Comparison of ENCODE assay signal across 23 cellular contexts in the genomic region with DNA sequence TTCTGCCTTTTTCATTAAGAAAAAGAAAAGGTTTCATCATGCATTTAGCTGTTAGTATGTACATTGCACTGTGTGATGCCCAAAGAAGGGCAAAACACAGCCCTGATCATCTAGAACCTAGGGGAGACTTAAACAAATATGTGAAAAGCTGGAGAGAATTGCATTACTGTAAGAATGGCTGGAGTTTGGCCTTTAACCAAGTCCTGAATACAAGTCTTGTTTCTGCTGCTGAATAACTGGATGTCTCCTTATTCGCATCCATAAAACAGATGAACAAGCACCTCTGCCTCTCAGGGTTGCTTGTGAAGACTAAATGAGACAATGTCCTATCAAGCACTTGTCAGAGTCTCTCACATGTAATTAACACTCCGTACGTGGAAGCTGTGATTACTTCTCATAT.
DNase-seq lines count a peak whose midpoint lies in the region; ATAC-seq and TF ChIP-seq lines count a peak whose summit lies in the region.
"Had no signal": no experiment of that assay in that cellular context is flagged by ENCODE, and none has a peak within 500 bp of the region (broad histone marks: within the 10 kb centered on the region; RNA-seq: fewer than 3 reads in every experiment).

No MANE protein-coding gene starts in this region.

- TF ChIP-seq CTCF in ovary (IDR thresholded peaks at IDR 0.05) = no peak

- no peak overlapping the region for H2AK5ac ChIP-seq in trophoblast cell (ENCODE audit: low read length)

- H2AFZ ChIP-seq in trophoblast cell (ENCODE audit: insufficient read depth, low read length, poor library complexity) = no peak overlapping the region
- H2AFZ ChIP-seq: neural progenitor cell had no signal

- H3K27me3 ChIP-seq in adipocyte (replicated peaks; ENCODE audit: control insufficient read depth, insufficient read depth, low read length) (no peaks in the 10 kb centered on the region), trophoblast cell (ENCODE audit: insufficient read depth, low read length) (no peaks in the 10 kb centered on the region), ovary (no peaks in the 10 kb centered on the region)
- H3K27me3 ChIP-seq: neural progenitor cell, right lobe of liver, uterus had no signal

- DNase-seq in HCEC 1CT = peak; percentile 27
- no peak for DNase-seq in adipocyte (ENCODE audit: low read depth)
- DNase-seq in fibroblast of peridontal ligament (ENCODE audit: extremely low read depth) = peak; percentile 43
- no peak for DNase-seq in trophoblast cell
- no peak for DNase-seq in NCI-H345 treated with DMSO at 0.1 percent for 48 hours (lab: John Stamatoyannopoulos, UW; ENCODE audit: unreplicated experiment)
- DNase-seq in ovary = no peak
- DNase-seq: activated CD4-positive, alpha-beta T cell treated with anti-CD3 and anti-CD28 coated beads for 36 hours; activated CD8-positive, alpha-beta T cell treated with anti-CD3 and anti-CD28 coated beads, Interleukin-2, amount 10 ng/mL, durations not matched to agents 7 days and 5 days; CD4-positive, alpha-beta memory T cell; central memory CD4-positive, alpha-beta T cell; H7; KBM-7; NCI-H1436; NCI-H2081 treated with DMSO at 0.1 percent for 48 hours; NCI-H774; stimulated activated naive CD4-positive, alpha-beta T cell treated with Interleukin-2 at 50 U/mL for 16 hours; uterus had no signal

- WGBS in trophoblast cell (ENCODE audit: extremely low coverage, insufficient coverage, insufficient read length) = no CpG with 5 or more reads among the region's 3 CpGs
- 77 to 99% (median 91%) methylated on average over 3 of the region's 3 CpGs for whole genome bisulfite sequencing in ovary, 3 donors

- H3K23ac ChIP-seq in trophoblast cell (ENCODE audit: low read length) = no peak overlapping the region

- H3K14ac ChIP-seq in trophoblast cell (ENCODE audit: low read length) = no peak overlapping the region

- intact Hi-C loops in ovary (cut with DNase I) = loop anchor here in 1 of 4 donors (10.0 kb wide), 1 partner anchor 286 kb away; no protein-coding TSS in a partner anchor

- H3K27ac ChIP-seq in trophoblast cell (ENCODE audit: low read depth, low read length) (peak overlapping the region; percentile 72), ovary (no peak overlapping the region)
- H3K27ac ChIP-seq: neural progenitor cell, right lobe of liver, thoracic aorta, uterus had no signal

- H3K9me3 ChIP-seq in adipocyte (ENCODE audit: control insufficient read depth, low read length) = no peaks in the 10 kb centered on the region
- no peaks in the 10 kb centered on the region for H3K9me3 ChIP-seq in trophoblast cell (ENCODE audit: insufficient read depth, low read depth, low read length)
- H3K9me3 ChIP-seq in ovary = no peaks in the 10 kb centered on the region
- H3K9me3 ChIP-seq: mucosa of descending colon, right lobe of liver, thoracic aorta, uterus had no signal

- H2BK12ac ChIP-seq in trophoblast cell (ENCODE audit: low read length) = no peak overlapping the region

- no peak overlapping the region for H2BK5ac ChIP-seq in trophoblast cell (ENCODE audit: low read depth, low read length, poor library complexity)

- H3K4me1 ChIP-seq in adipocyte (ENCODE audit: control insufficient read depth, insufficient read depth, low read length) (peaks cover 45% of the 10 kb centered on the region), trophoblast cell (ENCODE audit: control insufficient read depth in 1 of 2, insufficient read depth in 2 of 2, low read length in 2 of 2) (peaks cover 10 to 11% of the 10 kb centered on the region in 2 experiments), ovary (ENCODE audit: insufficient read depth) (peaks cover 2% of the 10 kb centered on the region)
- H3K4me1 ChIP-seq: neural progenitor cell, right lobe of liver, uterus had no signal

- H3K18ac ChIP-seq in trophoblast cell (ENCODE audit: low read length) = no peak overlapping the region

- H3K4ac ChIP-seq in trophoblast cell (ENCODE audit: low read depth, low read length) = no peak overlapping the region

- H2BK120ac ChIP-seq in trophoblast cell (ENCODE audit: insufficient read depth, low read length, poor library complexity) = peak overlapping the region; percentile 79

- H3K79me2 ChIP-seq in trophoblast cell (ENCODE audit: control insufficient read depth, insufficient read depth, low read length, poor library complexity) = peaks cover 2% of the 10 kb centered on the region

- H3K9ac ChIP-seq in adipocyte (ENCODE audit: low read length) (peak overlapping the region; percentile 5), trophoblast cell (ENCODE audit: low read length) (no peak overlapping the region)
- H3K9ac ChIP-seq: neural progenitor cell had no signal

- no peaks in the 10 kb centered on the region for H3K36me3 ChIP-seq in adipocyte (ENCODE audit: control insufficient read depth, insufficient read depth, low read length, severe bottlenecking)
- H3K36me3 ChIP-seq in trophoblast cell (ENCODE audit: control insufficient read depth in 1 of 2, insufficient read depth in 2 of 2, low read length in 2 of 2) = no peaks in the 10 kb centered on the region
- H3K36me3 ChIP-seq in ovary = no peaks in the 10 kb centered on the region
- H3K36me3 ChIP-seq: neural progenitor cell, right lobe of liver, thoracic aorta, uterus had no signal

- no peak overlapping the region for H4K8ac ChIP-seq in trophoblast cell (ENCODE audit: low read depth, low read length)

- no peak overlapping the region for H4K91ac ChIP-seq in trophoblast cell (ENCODE audit: low read depth, low read length)

- no peak for TF ChIP-seq EP300 in ovary (IDR thresholded peaks at IDR 0.05)

- ATAC-seq in GM19397 (IDR thresholded peaks at IDR 0.05; ENCODE audit: unreplicated experiment) (no peak), HG02678 (IDR thresholded peaks at IDR 0.05; ENCODE audit: unreplicated experiment) (no peak)
- ATAC-seq: activated CD4-positive, alpha-beta T cell treated with anti-CD3 and anti-CD28 coated beads for 36 hours; activated CD8-positive, alpha-beta T cell treated with anti-CD3 and anti-CD28 coated beads, Interleukin-2, amount 10 ng/mL, durations not matched to agents 7 days and 5 days had no signal

- H3K4me3 ChIP-seq in adipocyte (ENCODE audit: low read length) (no peak overlapping the region), trophoblast cell (ENCODE audit: low read depth, low read length) (no peak overlapping the region), ovary (no peak overlapping the region)
- H3K4me3 ChIP-seq: mucosa of descending colon, neural progenitor cell, right lobe of liver, thoracic aorta, uterus had no signal

- no peak for TF ChIP-seq POLR2A in ovary (IDR thresholded peaks at IDR 0.05)

- H3K4me2 ChIP-seq in trophoblast cell (ENCODE audit: low read length) = no peak overlapping the region
- H3K4me2 ChIP-seq: neural progenitor cell had no signal

- no peak overlapping the region for H4K12ac ChIP-seq in trophoblast cell (ENCODE audit: low read depth, low read length)

- H3K79me1 ChIP-seq in trophoblast cell (ENCODE audit: low read length) = peaks cover 18% of the 10 kb centered on the region

Comparison
In these comparisons a context has a peak if more than half of its experiments do, and no peak if none do; other contexts are left out.
1. DNase-seq: peak in HCEC 1CT (single experiment) and fibroblast of peridontal ligament (single experiment); none in adipocyte (single experiment), trophoblast cell (0 of 2), NCI-H345 treated with DMSO at 0.1 percent for 48 hours (single experiment) and ovary (0 of 5).